In the genomic region with DNA sequence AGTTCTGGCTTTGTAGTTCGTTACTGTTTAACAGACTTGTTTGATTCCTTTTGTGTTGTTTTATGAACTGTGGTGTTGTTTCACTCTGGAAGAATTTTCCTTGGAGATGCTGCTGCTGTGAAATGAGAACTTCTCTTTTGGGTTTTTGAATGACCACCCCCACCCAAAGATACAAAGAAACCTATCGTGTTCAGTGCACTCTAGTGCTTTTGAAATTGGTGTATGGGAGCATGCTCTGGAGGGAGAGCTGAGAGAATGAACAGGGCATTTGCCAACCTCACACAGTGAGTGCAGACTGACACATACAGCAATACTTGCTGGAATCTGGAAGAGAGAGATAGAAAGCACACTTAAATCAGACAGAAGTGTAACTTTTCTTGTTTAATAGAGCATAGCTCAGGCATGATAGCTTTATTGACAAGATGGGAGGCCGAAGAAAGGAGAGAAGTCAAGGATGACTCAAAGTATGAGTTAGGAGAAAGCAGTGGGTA, we compare ENCODE assay signal across 15 cellular contexts.
DNase-seq lines count a peak whose midpoint lies in the region; ATAC-seq, FAIRE-seq and TF ChIP-seq lines count a peak whose summit lies in the region.
"Had no signal": no experiment of that assay in that cellular context is flagged by ENCODE, and none has a peak within 500 bp of the region (broad histone marks: within the 10 kb centered on the region; RNA-seq: fewer than 3 reads in every experiment).

No MANE protein-coding gene starts in this region.

- CTCF ChIA-PET in SK-N-SH (lab: Yijun Ruan, JAX) (no interaction called here), HepG2 (lab: Yijun Ruan, JAX; ENCODE audit: low intra/inter-chr PET ratio, low total read pairs) (no interaction called here)

- FAIRE-seq in HepG2 (lab: Jason Lieb, UNC) = no peak

- H3K4me1 ChIP-seq in GM23248 (ENCODE audit: insufficient read depth) (peaks cover 25% of the 10 kb centered on the region), SK-N-SH (ENCODE audit: control insufficient read depth in 1 of 2, insufficient read depth in 2 of 2, low read depth in 1 of 2, low read length in 1 of 2) (peaks cover 24 to 26% of the 10 kb centered on the region in 2 experiments), subcutaneous abdominal adipose tissue (ENCODE audit: control insufficient read depth in 5 of 5, insufficient read depth in 5 of 5, low read length in 5 of 5) (peaks cover 3 to 28% (median 21%) of the 10 kb centered on the region in 5 donors), HepG2 (ENCODE audit: insufficient read depth, low read length) (peaks cover 24% of the 10 kb centered on the region), MM.1S (ENCODE audit: low read length) (no peaks in the 10 kb centered on the region)

- BruUV-seq in HepG2 (replicated peaks; lab: Mats Ljungman, UMichigan) = no TSS peak

- H3K9me3 ChIP-seq in GM23248 (ENCODE audit: low read depth) = no peaks in the 10 kb centered on the region
- H3K9me3 ChIP-seq in SK-N-SH = no peaks in the 10 kb centered on the region
- no peaks in the 10 kb centered on the region for H3K9me3 ChIP-seq in subcutaneous abdominal adipose tissue (ENCODE audit: control insufficient read depth in 5 of 5, low read length in 5 of 5)
- no peaks in the 10 kb centered on the region for H3K9me3 ChIP-seq in HepG2 (ENCODE audit: low read length)
- no peaks in the 10 kb centered on the region for H3K9me3 ChIP-seq in MM.1S (replicated peaks; ENCODE audit: insufficient read depth, low read length)

- H3K36me3 ChIP-seq in GM23248 (ENCODE audit: low read depth) (no peaks in the 10 kb centered on the region), SK-N-SH (replicated peaks in 1 of 2; ENCODE audit: control insufficient read depth in 1 of 2, insufficient read depth in 2 of 2, low read length in 1 of 2) (no peaks in the 10 kb centered on the region), subcutaneous abdominal adipose tissue (ENCODE audit: control insufficient read depth in 5 of 5, insufficient read depth in 5 of 5, low read length in 5 of 5) (no peaks in the 10 kb centered on the region), HepG2 (replicated peaks in 1 of 2; ENCODE audit: control insufficient read depth in 1 of 2, insufficient read depth in 2 of 2, low read length in 2 of 2) (no peaks in the 10 kb centered on the region), MM.1S (replicated peaks; ENCODE audit: insufficient read depth, low read length) (no peaks in the 10 kb centered on the region)

- intact Hi-C loops in HepG2 (cut with micrococcal nuclease; ENCODE audit: unreplicated experiment) = no loop called here

- 0 out of 2 replicates have a peak overlapping the region, but pooled peaks have one; percentile 4 for H3K4me3 ChIP-seq in GM23248
- H3K4me3 ChIP-seq in SK-N-SH (ENCODE audit: low read depth in 2 of 2, low read length in 1 of 2) = no peak overlapping the region
- no peak overlapping the region for H3K4me3 ChIP-seq in subcutaneous abdominal adipose tissue (ENCODE audit: low read depth in 1 of 5, low read length in 5 of 5)
- no peak overlapping the region for H3K4me3 ChIP-seq in HepG2 (replicated peaks in 1 of 3; ENCODE audit: insufficient read depth in 1 of 3, low read depth in 2 of 3, low read length in 3 of 3)
- no peak overlapping the region for H3K4me3 ChIP-seq in MM.1S (ENCODE audit: low read length)
- H3K4me3 ChIP-seq: lung had no signal

- no peaks in the 10 kb centered on the region for H4K20me1 ChIP-seq in GM23248 (ENCODE audit: insufficient read depth)
- no peaks in the 10 kb centered on the region for H4K20me1 ChIP-seq in SK-N-SH (ENCODE audit: insufficient read depth)
- H4K20me1 ChIP-seq in HepG2 (ENCODE audit: insufficient read depth, low read length) = no peaks in the 10 kb centered on the region
- H4K20me1 ChIP-seq in MM.1S (ENCODE audit: insufficient read depth, low read length) = no peaks in the 10 kb centered on the region

- 0 out of 2 replicates have a peak overlapping the region, but pooled peaks have one; percentile 0 for H2AFZ ChIP-seq in GM23248
- no peak overlapping the region for H2AFZ ChIP-seq in SK-N-SH (ENCODE audit: low read depth)
- H2AFZ ChIP-seq in HepG2 (ENCODE audit: low read length) = no peak overlapping the region
- no peak overlapping the region for H2AFZ ChIP-seq in MM.1S (ENCODE audit: low read length)
- H2AFZ ChIP-seq: parathyroid adenoma had no signal

- H3K27me3 ChIP-seq in GM23248 (replicated peaks; ENCODE audit: insufficient read depth) = no peaks in the 10 kb centered on the region
- no peaks in the 10 kb centered on the region for H3K27me3 ChIP-seq in SK-N-SH (ENCODE audit: insufficient read depth)
- no peaks in the 10 kb centered on the region for H3K27me3 ChIP-seq in subcutaneous abdominal adipose tissue (ENCODE audit: control insufficient read depth in 5 of 5, insufficient read depth in 4 of 5, low read length in 5 of 5)
- H3K27me3 ChIP-seq in HepG2 (ENCODE audit: control insufficient read depth in 1 of 2, insufficient read depth in 2 of 2, low read length in 2 of 2) = peaks cover 0 to 10% of the 10 kb centered on the region in 2 experiments; a peak in 1 of 5 replicates
- H3K27me3 ChIP-seq in MM.1S (replicated peaks; ENCODE audit: insufficient read depth, low read length) = no peaks in the 10 kb centered on the region

- DNase-seq in GM23248 = peak; percentile 57
- no peak for DNase-seq in SK-N-SH
- DNase-seq in glomerular visceral epithelial cell (ENCODE audit: extremely low spot score) = peak; percentile 90
- DNase-seq in HepG2 (ENCODE audit: low spot score) = no peak
- DNase-seq in MM.1S = no peak
- DNase-seq: activated CD4-positive, alpha-beta T cell treated with anti-CD3 and anti-CD28 coated beads, Interleukin-2, amount 50 U/mL, for 48 hours; activated naive CD4-positive, alpha-beta T cell; H7; stimulated activated CD4-positive, alpha-beta T cell treated with anti-CD3 and anti-CD28 coated beads, Interleukin-4, amount 100 ng/mL, for 24 hours; T-helper 1 cell had no signal

- H3K79me2 ChIP-seq in GM23248 (ENCODE audit: insufficient read depth) = no peaks in the 10 kb centered on the region
- peaks cover 22% of the 10 kb centered on the region for H3K79me2 ChIP-seq in SK-N-SH (ENCODE audit: insufficient read depth)
- H3K79me2 ChIP-seq in HepG2 (ENCODE audit: insufficient read depth, low read length) = no peaks in the 10 kb centered on the region
- no peaks in the 10 kb centered on the region for H3K79me2 ChIP-seq in MM.1S (ENCODE audit: low read length)
- H3K79me2 ChIP-seq: parathyroid adenoma had no signal

- TF ChIP-seq RAD21 in SK-N-SH (IDR thresholded peaks at IDR 0.05; ENCODE audit: low read length) = no peak
- TF ChIP-seq RAD21 in HepG2 (CRISPR knock-in tag; IDR thresholded peaks at IDR 0.05) = no peak

- TF ChIP-seq CTCF in SK-N-SH (IDR thresholded peaks at IDR 0.05) = no peak
- TF ChIP-seq CTCF in HepG2 (CRISPR knock-in tag; IDR thresholded peaks at IDR 0.05) = no peak
- TF ChIP-seq CTCF in MM.1S (IDR thresholded peaks at IDR 0.05; ENCODE audit: low read length) = no peak

- H3K27ac ChIP-seq in GM23248 (peak overlapping the region; percentile 70), SK-N-SH (ENCODE audit: low read depth in 2 of 2, low read length in 1 of 2) (peak overlapping the region; percentile 85 to 87), subcutaneous abdominal adipose tissue (ENCODE audit: low read depth, low read length) (peak overlapping the region; percentile 88), HepG2 (ENCODE audit: extremely low read length, insufficient read depth, low read length) (no peak overlapping the region), MM.1S (ENCODE audit: low read length) (no peak overlapping the region)
- H3K27ac ChIP-seq: parathyroid adenoma had no signal

- H3K4me2 ChIP-seq in GM23248 (ENCODE audit: unreplicated experiment) (peak overlapping the region; percentile 69), SK-N-SH (peak overlapping the region; percentile 65), HepG2 (ENCODE audit: low read depth, low read length) (no peak overlapping the region), MM.1S (ENCODE audit: low read depth, low read length) (no peak overlapping the region)

- no peak for TF ChIP-seq EP300 in SK-N-SH (IDR thresholded peaks at IDR 0.05; ENCODE audit: borderline replicate concordance in 1 of 2, low read depth in 1 of 2, low read length in 1 of 2)
- TF ChIP-seq EP300 in HepG2 (IDR thresholded peaks at IDR 0.05; ENCODE audit: low read depth in 2 of 2, low read length in 2 of 2) = no peak
- no peak for TF ChIP-seq EP300 in HepG2 (CRISPR knock-in tag; IDR thresholded peaks at IDR 0.05; ENCODE audit: borderline replicate concordance)

- peaks cover 32% of the 10 kb centered on the region for H3F3A ChIP-seq in GM23248 (ENCODE audit: insufficient read depth)
- peaks cover 54% of the 10 kb centered on the region for H3F3A ChIP-seq in SK-N-SH (replicated peaks; ENCODE audit: insufficient read depth)
- H3F3A ChIP-seq in MM.1S (ENCODE audit: insufficient read depth, low read length) = no peaks in the 10 kb centered on the region

- H3K9me2 ChIP-seq in GM23248 (ENCODE audit: insufficient read depth) = no peaks in the 10 kb centered on the region
- no peaks in the 10 kb centered on the region for H3K9me2 ChIP-seq in SK-N-SH
- no peaks in the 10 kb centered on the region for H3K9me2 ChIP-seq in MM.1S (replicated peaks; ENCODE audit: insufficient read depth, low read length)

- in situ Hi-C loops in GM23248 (cut with MboI) (no loop called here), HepG2 (cut with HindIII; ENCODE audit: extremely low pct_ligation_motif_present, low pct_unique_long_range_greater_than_20kb) (no loop called here)

- ATAC-seq in HG03196 (IDR thresholded peaks at IDR 0.05; ENCODE audit: unreplicated experiment) (no peak), HepG2 (no peak), HG03460 (IDR thresholded peaks at IDR 0.05; ENCODE audit: unreplicated experiment) (no peak)

- TF ChIP-seq POLR2A in HepG2 (IDR thresholded peaks at IDR 0.05; ENCODE audit: insufficient read depth in 1 of 2, low read depth in 2 of 2, low read length in 2 of 2) = no peak

- 38 to 42% methylated on average over 3 of the region's 3 CpGs for WGBS in GM23248 (ENCODE audit: low coverage in 1 of 2, low lambda C conversion rate in 2 of 2, missing lambda C conversion rate in 2 of 2), 2 experiments
- 61% methylated on average over 3 of the region's 3 CpGs for WGBS in SK-N-SH (ENCODE audit: low lambda C conversion rate)
- WGBS in HepG2 (ENCODE audit: low lambda C conversion rate) = 16% methylated on average over 3 of the region's 3 CpGs

- POLR2A ChIA-PET in SK-N-SH (lab: Yijun Ruan, JAX) (no interaction called here), HepG2 (lab: Yijun Ruan, JAX) (no interaction called here)

- H3K9ac ChIP-seq in GM23248 (peak overlapping the region; percentile 43; the same call in 1 of the 2 replicates), SK-N-SH (peak overlapping the region; percentile 44; the same call in 1 of the 2 replicates), subcutaneous abdominal adipose tissue (ENCODE audit: low read length in 5 of 5) (no peak overlapping the region), HepG2 (ENCODE audit: insufficient read depth, low read depth, low read length) (no peak overlapping the region), MM.1S (ENCODE audit: low read length) (no peak overlapping the region)
- H3K9ac ChIP-seq: parathyroid adenoma had no signal

TF ChIP-seq in SK-N-SH, 30 proteins besides CTCF, POLR2A, EP300 and RAD21 (continues in another document):
- peak; percentile 13; the same call in 1 of the 2 replicates for TF ChIP-seq FOSL2 (IDR thresholded peaks at IDR 0.05; ENCODE audit: borderline replicate concordance, low read depth)

TF ChIP-seq in HepG2, 621 proteins besides CTCF, POLR2A, EP300 and RAD21 (continues in another document):
- TF ChIP-seq ZNF775 (CRISPR knock-in tag; IDR thresholded peaks at IDR 0.05; ENCODE audit: borderline replicate concordance) = no peak

Comparison
In these comparisons a context has a peak if more than half of its experiments do, and no peak if none do; other contexts are left out.
1. DNase-seq: peak in GM23248 (single experiment) and glomerular visceral epithelial cell (single experiment); none in SK-N-SH (single experiment), HepG2 (single experiment) and MM.1S (single experiment).
2. H3K27ac ChIP-seq: peak in GM23248 (single experiment), SK-N-SH (2 of 2) and subcutaneous abdominal adipose tissue (single experiment); none in HepG2 (single experiment) and MM.1S (single experiment).
3. H3K4me2 ChIP-seq: peak in GM23248 (single experiment) and SK-N-SH (single experiment); none in HepG2 (single experiment) and MM.1S (single experiment).
4. H3K9ac ChIP-seq: peak in GM23248 (single experiment) and SK-N-SH (single experiment); none in subcutaneous abdominal adipose tissue (0 of 5), HepG2 (single experiment) and MM.1S (single experiment).